In genomic region chr19:35806597-35806996, GRCh38 we compare ENCODE assay signal across 16 cellular contexts. TPM values are rescaled to one million over a fixed set of nuclear protein-coding genes. Genes with fewer than 3 reads are reported as not detected.
DNase-seq lines count a peak whose midpoint lies in the region; ATAC-seq and TF ChIP-seq lines count a peak whose summit lies in the region.
"Had no signal": no experiment of that assay in that cellular context is flagged by ENCODE, and none has a peak within 500 bp of the region (broad histone marks: within the 10 kb centered on the region; RNA-seq: fewer than 3 reads in every experiment).

No MANE protein-coding gene starts in this region.

- no peaks in the 10 kb centered on the region for H3K9me3 Mint-ChIP-seq in stimulated activated memory B cell treated with anti-CD40 and anti-IgM and Interleukin-4, amounts not matched to agents 10 μg/mL and 1 μg/mL and 100 μg/mL, for 72 hours

- H3K9me3 ChIP-seq in BLaER1 = 0 out of 2 replicates have a peak, but pooled peaks cover 7% of the 10 kb centered on the region
- H3K9me3 ChIP-seq in HCT116 (ENCODE audit: control insufficient read depth in 1 of 2, insufficient read depth in 1 of 2, low read depth in 1 of 2, low read length in 2 of 2) = no peaks in the 10 kb centered on the region

- RAD21 ChIA-PET in HCT116 (lab: Charles Lee; ENCODE audit: low non-redundant PET in 1 of 2, low total read pairs in 2 of 2, uncharacterized antibody in 2 of 2, unreplicated experiment in 2 of 2) = no interaction called here

- TF ChIP-seq POLR2A in HCT116 (IDR thresholded peaks at IDR 0.05; ENCODE audit: borderline replicate concordance, extremely low read depth, insufficient read depth, insufficient read length) = no peak

- ATAC-seq in HCT116 (peak; percentile 61; the same call in 1 of the 2 replicates), left lobe of liver (peak; percentile 6), GM19452 (IDR thresholded peaks at IDR 0.05; ENCODE audit: unreplicated experiment) (no peak)
- ATAC-seq in stimulated activated memory B cell treated with anti-CD40 and anti-IgM and Interleukin-4, amounts not matched to agents 10 μg/mL and 1 μg/mL and 100 μg/mL, for 72 hours = peak; percentile 22

- peaks cover 35% of the 10 kb centered on the region for H3K27me3 Mint-ChIP-seq in stimulated activated memory B cell treated with anti-CD40 and anti-IgM and Interleukin-4, amounts not matched to agents 10 μg/mL and 1 μg/mL and 100 μg/mL, for 72 hours

- H3K27ac ChIP-seq in BLaER1 (peak overlapping the region; percentile 35; the same call in 1 of the 2 replicates), HCT116 (ENCODE audit: low read depth, low read length) (no peak overlapping the region)
- H3K27ac ChIP-seq: C4-2B had no signal

- TF ChIP-seq RAD21 in HCT116 (IDR thresholded peaks at IDR 0.05; ENCODE audit: low read depth) = no peak

- DNase-seq in HCT116 (ENCODE audit: low read depth, low spot score) (no peak), left lobe of liver (ENCODE audit: low spot score) (no peak), Kasumi-1 (lab: John Stamatoyannopoulos, UW) (no peak)
- no peak for DNase-seq in NK-92 treated with Interleukin-12 subunit alpha and Interleukin-12 subunit beta, amount 100 ng/mL, for 24 hours (lab: John Stamatoyannopoulos, UW)
- DNase-seq: 8988T; ACHN; CD4-positive, alpha-beta memory T cell; DMS153; DMS79 treated with DMSO at 0.1 percent for 48 hours; EL had no signal

- no TSS peak for BruUV-seq in HCT116 (replicated peaks; lab: Mats Ljungman, UMichigan)

- H3K9ac ChIP-seq in BLaER1 (no peak overlapping the region), HCT116 (ENCODE audit: low read length) (no peak overlapping the region)

- intact Hi-C loops in HCT116 (cut with micrococcal nuclease) = no loop called here

- H3K9me2 ChIP-seq in HCT116 (ENCODE audit: insufficient read depth) = no peaks in the 10 kb centered on the region

- POLR2A ChIA-PET in HCT116 (lab: Charles Lee) = no interaction called here

- no peaks in the 10 kb centered on the region for H3K36me3 ChIP-seq in BLaER1
- no peaks in the 10 kb centered on the region for H3K36me3 ChIP-seq in HCT116 (ENCODE audit: control insufficient read depth in 1 of 2, insufficient read depth in 2 of 2, low read length in 2 of 2)

- H3K27me3 ChIP-seq in BLaER1 (no peaks in the 10 kb centered on the region), HCT116 (ENCODE audit: insufficient read depth, low read length) (no peaks in the 10 kb centered on the region)

- H3K4me3 ChIP-seq in BLaER1 = no peak overlapping the region
- no peak overlapping the region for H3K4me3 ChIP-seq in HCT116 (replicated peaks in 1 of 2; ENCODE audit: low read depth in 1 of 2, low read length in 2 of 2)

- no peaks in the 10 kb centered on the region for H3K36me3 Mint-ChIP-seq in stimulated activated memory B cell treated with anti-CD40 and anti-IgM and Interleukin-4, amounts not matched to agents 10 μg/mL and 1 μg/mL and 100 μg/mL, for 72 hours
- H3K36me3 Mint-ChIP-seq: CD4-positive, alpha-beta memory T cell had no signal

- no peaks in the 10 kb centered on the region for H3K79me2 ChIP-seq in HCT116 (ENCODE audit: insufficient read depth, low read length)

- TF ChIP-seq CTCF in HCT116 (IDR thresholded peaks at IDR 0.05 in 2 of 3, conservative IDR thresholded peaks at IDR 0.05 in 1 of 3; ENCODE audit: borderline replicate concordance in 1 of 3, insufficient read depth in 1 of 3, low read depth in 2 of 3, low read length in 2 of 3) = peak in 1 of 3 experiments; percentile 19; a peak in 1 of 6 replicates

- peaks cover 11% of the 10 kb centered on the region for H3K4me1 Mint-ChIP-seq in stimulated activated memory B cell treated with anti-CD40 and anti-IgM and Interleukin-4, amounts not matched to agents 10 μg/mL and 1 μg/mL and 100 μg/mL, for 72 hours

- CTCF ChIA-PET in HCT116 (lab: Charles Lee) = no interaction called here

- H4K20me1 ChIP-seq in BLaER1 (no peaks in the 10 kb centered on the region), HCT116 (ENCODE audit: insufficient read depth) (no peaks in the 10 kb centered on the region)

- no peak overlapping the region for H2AFZ ChIP-seq in HCT116 (ENCODE audit: low read depth, low read length, poor library complexity, severe bottlenecking)

- H3K4me2 ChIP-seq in BLaER1 (peak overlapping the region; percentile 85), HCT116 (ENCODE audit: low read length) (no peak overlapping the region)

- H3K4me3 Mint-ChIP-seq in stimulated activated memory B cell treated with anti-CD40 and anti-IgM and Interleukin-4, amounts not matched to agents 10 μg/mL and 1 μg/mL and 100 μg/mL, for 72 hours = no peak overlapping the region
- H3K4me3 Mint-ChIP-seq: CD4-positive, alpha-beta memory T cell had no signal

- H3K4me1 ChIP-seq in BLaER1 (peaks cover 69% of the 10 kb centered on the region), HCT116 (ENCODE audit: control insufficient read depth in 1 of 2, insufficient read depth in 2 of 2, low read length in 2 of 2) (no peaks in the 10 kb centered on the region)

- H3K27ac Mint-ChIP-seq in stimulated activated memory B cell treated with anti-CD40 and anti-IgM and Interleukin-4, amounts not matched to agents 10 μg/mL and 1 μg/mL and 100 μg/mL, for 72 hours = no peak overlapping the region
- H3K27ac Mint-ChIP-seq: CD4-positive, alpha-beta memory T cell had no signal

TF ChIP-seq in HCT116, 20 proteins besides CTCF, POLR2A, EP300 and RAD21 (continues in another document):
- TF ChIP-seq MAX (IDR thresholded peaks at IDR 0.05) = no peak
- no peak for TF ChIP-seq ZFX (IDR thresholded peaks at IDR 0.05)
- no peak for TF ChIP-seq REST (IDR thresholded peaks at IDR 0.05; ENCODE audit: low read depth)
- TF ChIP-seq ZNF274 (IDR thresholded peaks at IDR 0.05; ENCODE audit: low read depth, low read length) = no peak
- TF ChIP-seq ELF1 (IDR thresholded peaks at IDR 0.05; ENCODE audit: borderline replicate concordance, low read depth) = no peak
- no peak for TF ChIP-seq POLR2AphosphoS5 (IDR thresholded peaks at IDR 0.05; ENCODE audit: low read depth, low read length)
- no peak for TF ChIP-seq YY1 (IDR thresholded peaks at IDR 0.05; ENCODE audit: extremely low read depth, insufficient replicate concordance, low read depth, low read length)
- TF ChIP-seq, protein P1, sequence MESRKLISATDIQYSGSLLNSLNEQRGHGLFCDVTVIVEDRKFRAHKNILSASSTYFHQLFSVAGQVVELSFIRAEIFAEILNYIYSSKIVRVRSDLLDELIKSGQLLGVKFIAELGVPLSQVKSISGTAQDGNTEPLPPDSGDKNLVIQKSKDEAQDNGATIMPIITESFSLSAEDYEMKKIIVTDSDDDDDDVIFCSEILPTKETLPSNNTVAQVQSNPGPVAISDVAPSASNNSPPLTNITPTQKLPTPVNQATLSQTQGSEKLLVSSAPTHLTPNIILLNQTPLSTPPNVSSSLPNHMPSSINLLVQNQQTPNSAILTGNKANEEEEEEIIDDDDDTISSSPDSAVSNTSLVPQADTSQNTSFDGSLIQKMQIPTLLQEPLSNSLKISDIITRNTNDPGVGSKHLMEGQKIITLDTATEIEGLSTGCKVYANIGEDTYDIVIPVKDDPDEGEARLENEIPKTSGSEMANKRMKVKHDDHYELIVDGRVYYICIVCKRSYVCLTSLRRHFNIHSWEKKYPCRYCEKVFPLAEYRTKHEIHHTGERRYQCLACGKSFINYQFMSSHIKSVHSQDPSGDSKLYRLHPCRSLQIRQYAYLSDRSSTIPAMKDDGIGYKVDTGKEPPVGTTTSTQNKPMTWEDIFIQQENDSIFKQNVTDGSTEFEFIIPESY (IDR thresholded peaks at IDR 0.05; ENCODE audit: extremely low read depth, insufficient replicate concordance, low read length) = no peak
- TF ChIP-seq SRF (IDR thresholded peaks at IDR 0.05; ENCODE audit: low read depth) = no peak
- no peak for TF ChIP-seq SIN3A (IDR thresholded peaks at IDR 0.05; ENCODE audit: low read depth)
- no peak for TF ChIP-seq SP1 (IDR thresholded peaks at IDR 0.05; ENCODE audit: low read depth)
- TF ChIP-seq TCF7L2 (IDR thresholded peaks at IDR 0.05; ENCODE audit: borderline replicate concordance, extremely low read depth, insufficient read depth, insufficient read length) = no peak

RNA-seq across cellular contexts. Expression of gene PRODH2, which starts 6.0 kb away (rescaled TPM):
- total RNA-seq in HCT116 (2021; ENCODE audit: unreplicated experiment) (0.44 TPM), left lobe of liver (196 TPM)
- not detected in 2 replicates for polyA plus RNA-seq in HCT116 (2012)
- total RNA-seq: CD4-positive, alpha-beta memory T cell; H4; LHCN-M2 had no signal
- polyA plus RNA-seq: CD4-positive, alpha-beta memory T cell had no signal

RNA-seq across cellular contexts. Expression of gene ARHGAP33, which starts 31.2 kb away (rescaled TPM):
- total RNA-seq in HCT116 (2021; ENCODE audit: unreplicated experiment) = 30.2 TPM
- polyA plus RNA-seq in HCT116 (2012) = 20.2 and 21.6 TPM in 2 replicates
- 3.6 TPM for total RNA-seq in left lobe of liver

RNA-seq across cellular contexts. Expression of gene NPHS1, which starts 45.7 kb away (rescaled TPM):
- total RNA-seq in HCT116 (2021; ENCODE audit: unreplicated experiment) = 0.57 TPM
- 0.84 and 0.87 TPM in 2 replicates for polyA plus RNA-seq in HCT116 (2012)
- total RNA-seq in left lobe of liver = not detected
- total RNA-seq: CD4-positive, alpha-beta memory T cell; H4; LHCN-M2 had no signal
- polyA plus RNA-seq: CD4-positive, alpha-beta memory T cell had no signal

RNA-seq across cellular contexts. Expression of gene PROSER3, which starts 48.6 kb away (rescaled TPM):
- total RNA-seq in HCT116 (2021; ENCODE audit: unreplicated experiment) = 42.5 TPM
- polyA plus RNA-seq in HCT116 (2012) = 21.6 and 25.2 TPM in 2 replicates
- 4.5 TPM for total RNA-seq in left lobe of liver

RNA-seq across cellular contexts. Expression of gene HSPB6, which starts 49.8 kb away (rescaled TPM):
- total RNA-seq in HCT116 (2021; ENCODE audit: unreplicated experiment) (0.93 TPM), left lobe of liver (7.0 TPM)
- polyA plus RNA-seq in HCT116 (2012) = 0.77 and 0.99 TPM in 2 replicates
- total RNA-seq: CD4-positive, alpha-beta memory T cell; H4 had no signal
- polyA plus RNA-seq: CD4-positive, alpha-beta memory T cell had no signal

Comparison
In these comparisons a context has a peak if more than half of its experiments do, and no peak if none do; other contexts are left out.
1. RNA of gene PRODH2, which starts 6.0 kb away (total RNA-seq): 196 TPM in left lobe of liver (single experiment); 0.44 TPM in HCT116 (single experiment); every median in the first group is over 100 times any median in the second.